1 cellular context compared by ENCODE assay signal in the genomic region with DNA sequence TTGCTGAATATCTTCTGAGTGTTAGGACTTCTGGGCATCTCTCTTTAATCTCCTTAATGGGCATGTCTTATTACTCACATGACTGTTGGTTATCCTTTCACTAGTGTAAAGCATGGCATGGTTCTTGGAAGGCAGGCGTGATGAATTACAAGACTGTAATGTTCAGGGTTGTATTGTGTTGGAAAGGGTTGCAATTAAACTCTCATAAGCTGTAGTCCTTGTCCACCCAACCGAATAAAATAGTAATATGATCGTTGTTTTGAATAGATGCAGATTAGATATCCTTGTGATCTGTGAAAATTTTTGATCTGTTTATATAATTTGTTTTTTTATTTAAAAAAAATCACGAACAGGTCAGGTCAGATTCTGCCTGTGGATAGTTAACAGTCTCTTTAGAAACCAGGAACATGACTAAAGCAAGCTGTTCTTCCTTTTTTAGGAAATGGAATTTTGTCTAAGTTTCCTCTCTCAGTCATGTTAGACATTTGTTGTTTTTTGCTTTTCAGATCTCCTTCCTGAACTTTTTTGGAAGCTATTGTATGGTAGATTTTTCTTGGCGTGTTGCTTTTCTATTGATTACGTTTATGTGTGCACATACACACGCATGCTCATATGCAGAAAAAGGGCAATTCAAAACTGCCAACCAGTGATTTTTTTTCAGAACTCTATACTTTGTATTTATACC.
TF ChIP-seq lines count a peak whose summit lies in the region.

No MANE protein-coding gene starts in this region.

TF ChIP-seq in IMR-90, 13 proteins besides CTCF, POLR2A, EP300 and RAD21 (continued from another document):
- TF ChIP-seq, protein P1, sequence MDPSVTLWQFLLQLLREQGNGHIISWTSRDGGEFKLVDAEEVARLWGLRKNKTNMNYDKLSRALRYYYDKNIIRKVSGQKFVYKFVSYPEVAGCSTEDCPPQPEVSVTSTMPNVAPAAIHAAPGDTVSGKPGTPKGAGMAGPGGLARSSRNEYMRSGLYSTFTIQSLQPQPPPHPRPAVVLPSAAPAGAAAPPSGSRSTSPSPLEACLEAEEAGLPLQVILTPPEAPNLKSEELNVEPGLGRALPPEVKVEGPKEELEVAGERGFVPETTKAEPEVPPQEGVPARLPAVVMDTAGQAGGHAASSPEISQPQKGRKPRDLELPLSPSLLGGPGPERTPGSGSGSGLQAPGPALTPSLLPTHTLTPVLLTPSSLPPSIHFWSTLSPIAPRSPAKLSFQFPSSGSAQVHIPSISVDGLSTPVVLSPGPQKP (IDR thresholded peaks at IDR 0.05; ENCODE audit: borderline replicate concordance, low read depth, low read length): no peak
